In the genomic region with DNA sequence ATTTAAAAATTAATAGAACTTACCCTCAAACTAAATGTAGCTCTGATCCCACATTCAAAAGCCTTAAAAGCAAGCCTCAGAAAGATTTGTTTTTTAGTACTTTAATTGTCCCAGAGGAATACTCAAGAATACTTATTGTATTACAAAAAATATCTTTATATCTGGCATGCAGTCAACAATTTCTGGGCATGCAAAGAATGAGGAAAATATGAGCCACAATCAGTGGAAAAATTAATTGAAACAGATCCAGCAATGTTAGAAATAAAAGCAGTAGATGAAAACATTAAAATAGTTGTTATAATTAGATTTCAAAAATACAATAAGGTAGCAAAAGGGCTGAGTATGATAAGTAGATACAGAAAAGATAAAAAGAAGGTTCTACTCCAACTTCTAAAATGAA, we compare ENCODE assay signal across 1 cellular context.
TF ChIP-seq lines count a peak whose summit lies in the region.

No MANE protein-coding gene starts in this region.

TF ChIP-seq in SK-N-SH, 30 proteins besides CTCF, POLR2A, EP300 and RAD21 (continued from another document):
- TF ChIP-seq ZBTB33 (IDR thresholded peaks at IDR 0.05; ENCODE audit: borderline replicate concordance, low read depth) (no peak), FOSL2 (IDR thresholded peaks at IDR 0.05; ENCODE audit: borderline replicate concordance, low read depth) (no peak)
